ENCODE assay signal across 15 cellular contexts in genomic region chr10:75098902-75099673, GRCh38.
"Had no signal": no experiment of that assay in that cellular context is flagged by ENCODE, and none has a peak within 500 bp of the region (broad histone marks: within the 10 kb centered on the region; RNA-seq: fewer than 3 reads in every experiment).

No MANE protein-coding gene starts in this region.

- H3K27me3 Mint-ChIP-seq: activated CD4-positive, alpha-beta memory T cell treated with anti-CD3 and anti-CD28 coated beads, Interleukin-2, amount 10 ng/mL, durations not matched to agents 7 days and 5 days; activated CD4-positive, alpha-beta T cell treated with anti-CD3 and anti-CD28 coated beads for 36 hours; activated naive CD8-positive, alpha-beta T cell treated with anti-CD3 and anti-CD28 coated beads, Interleukin-2, amount 50 U/mL, for 24 hours; central memory CD8-positive, alpha-beta T cell had no signal

- H3K27ac ChIP-seq: brain microvascular endothelial cell, colonic mucosa, epithelial cell of prostate, left lung, ovary, transverse colon had no signal

- H3K9me3 Mint-ChIP-seq: activated CD4-positive, alpha-beta memory T cell treated with anti-CD3 and anti-CD28 coated beads, Interleukin-2, amount 10 ng/mL, durations not matched to agents 7 days and 5 days; activated naive CD4-positive, alpha-beta T cell treated with anti-CD3 and anti-CD28 coated beads, Interleukin-2, amount 10 ng/mL, durations not matched to agents 7 days and 5 days; activated naive CD8-positive, alpha-beta T cell treated with anti-CD3 and anti-CD28 coated beads, Interleukin-2, amount 50 U/mL, for 24 hours; activated T-cell treated with anti-CD3 and anti-CD28 coated beads, Interleukin-2, amount 50 U/mL, for 4 hours; central memory CD8-positive, alpha-beta T cell; endodermal cell; WTC11 had no signal

- H3K4me1 Mint-ChIP-seq: activated CD4-positive, alpha-beta memory T cell treated with anti-CD3 and anti-CD28 coated beads, Interleukin-2, amount 10 ng/mL, durations not matched to agents 7 days and 5 days; activated CD4-positive, alpha-beta T cell treated with anti-CD3 and anti-CD28 coated beads for 36 hours; activated naive CD8-positive, alpha-beta T cell treated with anti-CD3 and anti-CD28 coated beads, Interleukin-2, amount 50 U/mL, for 24 hours; central memory CD8-positive, alpha-beta T cell had no signal

- H3K36me3 Mint-ChIP-seq: activated naive CD4-positive, alpha-beta T cell treated with anti-CD3 and anti-CD28 coated beads, Interleukin-2, amount 10 ng/mL, durations not matched to agents 7 days and 5 days; WTC11 had no signal

- H3K4me3 Mint-ChIP-seq: activated CD4-positive, alpha-beta memory T cell treated with anti-CD3 and anti-CD28 coated beads, Interleukin-2, amount 10 ng/mL, durations not matched to agents 7 days and 5 days; activated CD4-positive, alpha-beta T cell treated with anti-CD3 and anti-CD28 coated beads for 36 hours; activated naive CD4-positive, alpha-beta T cell treated with anti-CD3 and anti-CD28 coated beads, Interleukin-2, amount 10 ng/mL, durations not matched to agents 7 days and 5 days; activated naive CD8-positive, alpha-beta T cell treated with anti-CD3 and anti-CD28 coated beads, Interleukin-2, amount 50 U/mL, for 24 hours; activated T-cell treated with anti-CD3 and anti-CD28 coated beads, Interleukin-2, amount 50 U/mL, for 4 hours; central memory CD8-positive, alpha-beta T cell; endodermal cell; WTC11 had no signal

- H3K4me3 ChIP-seq: colonic mucosa, left lung, ovary, transverse colon, uterus had no signal

- H3K27ac Mint-ChIP-seq: activated CD4-positive, alpha-beta memory T cell treated with anti-CD3 and anti-CD28 coated beads, Interleukin-2, amount 10 ng/mL, durations not matched to agents 7 days and 5 days; activated CD4-positive, alpha-beta T cell treated with anti-CD3 and anti-CD28 coated beads for 36 hours; activated naive CD4-positive, alpha-beta T cell treated with anti-CD3 and anti-CD28 coated beads, Interleukin-2, amount 10 ng/mL, durations not matched to agents 7 days and 5 days; activated naive CD8-positive, alpha-beta T cell treated with anti-CD3 and anti-CD28 coated beads, Interleukin-2, amount 50 U/mL, for 24 hours; endodermal cell; WTC11 had no signal

- H3K27me3 ChIP-seq: brain microvascular endothelial cell, colonic mucosa, left lung, ovary, transverse colon, uterus had no signal

- H3K4me1 ChIP-seq: colonic mucosa had no signal

- H3K9me3 ChIP-seq: colonic mucosa, left lung, ovary, transverse colon, uterus had no signal

- H3K36me3 ChIP-seq: brain microvascular endothelial cell, colonic mucosa, left lung, ovary, transverse colon, uterus had no signal
